ENCODE assay signal across 8 cellular contexts in genomic region chr4:184472540-184473264, GRCh38. TPM values are rescaled to one million over a fixed set of nuclear protein-coding genes. Genes with fewer than 3 reads are reported as not detected.
DNase-seq lines count a peak whose midpoint lies in the region; ATAC-seq, FAIRE-seq and TF ChIP-seq lines count a peak whose summit lies in the region.

No MANE protein-coding gene starts in this region.

- H3K27me3 ChIP-seq in ACC112 (ENCODE audit: insufficient read depth, low read length) = no peaks in the 10 kb centered on the region

- intact Hi-C loops in OCI-LY7 (cut with micrococcal nuclease; ENCODE audit: unreplicated experiment) = loop anchor here (1.0 to 10.0 kb wide), 7 partner anchors 88 to 968 kb away; partner anchors contain the start of genes CENPU and ING2

- POLR2A ChIA-PET in OCI-LY7 (lab: Charles Lee) = interaction anchor here (0.9 kb wide), 1 partner anchor 62 kb away, joined by 3 read pairs; no protein-coding TSS in a partner anchor

- H2AFZ ChIP-seq in ACC112 (ENCODE audit: low read length, unreplicated experiment) (peak overlapping the region; percentile 20), OCI-LY7 (ENCODE audit: low read length) (peak overlapping the region; percentile 6; the same call in 1 of the 2 replicates)

- peaks cover 64% of the 10 kb centered on the region for H3K36me3 Mint-ChIP-seq in activated T-helper 17 cell treated with anti-CD3 and anti-CD28 coated beads, Interleukin-2, amount 50 U/mL, for 72 hours (ENCODE audit: low read depth)

- CTCF ChIA-PET in OCI-LY7 (lab: Charles Lee; ENCODE audit: unreplicated experiment) = interaction anchor here (1.0 kb wide), 1 partner anchor 188 kb away, joined by 3 read pairs; no protein-coding TSS in a partner anchor

- BruUV-seq in OCI-LY7 (replicated peaks; lab: Mats Ljungman, UMichigan) = no TSS peak

- H3K4me3 Mint-ChIP-seq in activated T-helper 17 cell treated with anti-CD3 and anti-CD28 coated beads, Interleukin-2, amount 50 U/mL, for 72 hours = peak overlapping the region; percentile 96

- H3K27me3 Mint-ChIP-seq in activated T-helper 17 cell treated with anti-CD3 and anti-CD28 coated beads, Interleukin-2, amount 50 U/mL, for 72 hours = no peaks in the 10 kb centered on the region

- peak overlapping the region; percentile 88 for H3K27ac ChIP-seq in ACC112 (ENCODE audit: low read depth, low read length)
- H3K27ac ChIP-seq in OCI-LY7 (ENCODE audit: low read depth, low read length, poor library complexity, severe bottlenecking) = peak overlapping the region; percentile 70

- H4K20me1 ChIP-seq in OCI-LY7 (ENCODE audit: insufficient read depth, low read length) = peaks cover 18% of the 10 kb centered on the region; the same call in 1 of the 2 replicates

- H3K4me3 ChIP-seq in ACC112 (ENCODE audit: low read depth, low read length) (peak overlapping the region; percentile 88), OCI-LY7 (ENCODE audit: low read depth, low read length, poor library complexity, severe bottlenecking) (peak overlapping the region; percentile 89)

- H3K9me2 ChIP-seq in OCI-LY7 (ENCODE audit: insufficient read depth, low read length) = no peaks in the 10 kb centered on the region

- H3K9me3 Mint-ChIP-seq in activated T-helper 17 cell treated with anti-CD3 and anti-CD28 coated beads, Interleukin-2, amount 50 U/mL, for 72 hours = no peaks in the 10 kb centered on the region

- peaks cover 30% of the 10 kb centered on the region for H3K4me1 Mint-ChIP-seq in activated T-helper 17 cell treated with anti-CD3 and anti-CD28 coated beads, Interleukin-2, amount 50 U/mL, for 72 hours

- H3K4me1 ChIP-seq in ACC112 (ENCODE audit: control insufficient read depth, insufficient read depth, low read length, unreplicated experiment) (peaks cover 29% of the 10 kb centered on the region), OCI-LY7 (ENCODE audit: insufficient read depth, low read length, poor library complexity, severe bottlenecking) (peaks cover 57% of the 10 kb centered on the region)

- peak; percentile 77 for FAIRE-seq in GM12892 (lab: Jason Lieb, UNC)

- no peak for TF ChIP-seq CTCF in OCI-LY7 (conservative IDR thresholded peaks at IDR 0.05; ENCODE audit: low read length)

- TF ChIP-seq POLR2A in GM12892 (IDR thresholded peaks at IDR 0.05; ENCODE audit: low read depth, low read length) = peak; percentile 75

- H3K36me3 ChIP-seq in ACC112 (ENCODE audit: insufficient read depth, low read length) (no peaks in the 10 kb centered on the region), OCI-LY7 (ENCODE audit: insufficient read depth, low read length) (peaks cover 5% of the 10 kb centered on the region; the same call in 1 of the 2 replicates)

- DNase-seq in GM12892 (ENCODE audit: insufficient read length) = peak; percentile 51
- peak; percentile 81 for DNase-seq in OCI-LY7 (ENCODE audit: low spot score)
- peak; percentile 63 for DNase-seq in fibroblast of gingiva (ENCODE audit: low read depth)
- peak; percentile 84 for DNase-seq in myocyte (ENCODE audit: low read depth)
- DNase-seq in superior temporal gyrus (ENCODE audit: extremely low spot score) = peak; percentile 38

- H3K9me3 ChIP-seq in OCI-LY7 (ENCODE audit: low read length) = no peaks in the 10 kb centered on the region

- ATAC-seq in HG03039 (IDR thresholded peaks at IDR 0.05; ENCODE audit: unreplicated experiment) = peak; percentile 21
- ATAC-seq in activated T-helper 17 cell treated with anti-CD3 and anti-CD28 coated beads, Interleukin-2, amount 50 U/mL, for 72 hours (replicated peaks) = peak; percentile 37

- H3K79me2 ChIP-seq in ACC112 (ENCODE audit: control insufficient read depth, insufficient read depth, low read length, unreplicated experiment) (peaks cover 86% of the 10 kb centered on the region), OCI-LY7 (ENCODE audit: insufficient read depth, low read depth, low read length) (peaks cover 75% of the 10 kb centered on the region)

- peak overlapping the region; percentile 96 for H3K27ac Mint-ChIP-seq in activated T-helper 17 cell treated with anti-CD3 and anti-CD28 coated beads, Interleukin-2, amount 50 U/mL, for 72 hours

- peak overlapping the region; percentile 74 for H3K4me2 ChIP-seq in OCI-LY7 (ENCODE audit: low read length)

RNA-seq across cellular contexts. Expression of gene IRF2, which starts 1.6 kb away (rescaled TPM):
- polyA plus RNA-seq in GM12892 (2012; ENCODE audit: missing spikeins) = 68.6 TPM
- 29.7 and 32.3 TPM in 2 replicates for total RNA-seq in OCI-LY7 (2014; rRNA removed; shearing (Covaris generic))
- total RNA-seq in OCI-LY7 (2022) (31.8 and 37.8 TPM in 2 replicates), myocyte (16.3 and 19.1 TPM in 2 replicates)
- total RNA-seq in activated T-helper 17 cell treated with anti-CD3 and anti-CD28 coated beads, Interleukin-2, amount 50 U/mL, for 72 hours = 10 to 100 TPM; 48.1 to 61.7 TPM
- polyA plus RNA-seq in myocyte (2012) = 9.7 TPM

Comparison
In these comparisons a context has a peak if more than half of its experiments do, and no peak if none do; other contexts are left out.
1. Peak in every context shown above with its lines: DNase-seq, ATAC-seq, H3K4me3 ChIP-seq and H3K27ac ChIP-seq.